12 cellular contexts compared by ENCODE assay signal in the genomic region with DNA sequence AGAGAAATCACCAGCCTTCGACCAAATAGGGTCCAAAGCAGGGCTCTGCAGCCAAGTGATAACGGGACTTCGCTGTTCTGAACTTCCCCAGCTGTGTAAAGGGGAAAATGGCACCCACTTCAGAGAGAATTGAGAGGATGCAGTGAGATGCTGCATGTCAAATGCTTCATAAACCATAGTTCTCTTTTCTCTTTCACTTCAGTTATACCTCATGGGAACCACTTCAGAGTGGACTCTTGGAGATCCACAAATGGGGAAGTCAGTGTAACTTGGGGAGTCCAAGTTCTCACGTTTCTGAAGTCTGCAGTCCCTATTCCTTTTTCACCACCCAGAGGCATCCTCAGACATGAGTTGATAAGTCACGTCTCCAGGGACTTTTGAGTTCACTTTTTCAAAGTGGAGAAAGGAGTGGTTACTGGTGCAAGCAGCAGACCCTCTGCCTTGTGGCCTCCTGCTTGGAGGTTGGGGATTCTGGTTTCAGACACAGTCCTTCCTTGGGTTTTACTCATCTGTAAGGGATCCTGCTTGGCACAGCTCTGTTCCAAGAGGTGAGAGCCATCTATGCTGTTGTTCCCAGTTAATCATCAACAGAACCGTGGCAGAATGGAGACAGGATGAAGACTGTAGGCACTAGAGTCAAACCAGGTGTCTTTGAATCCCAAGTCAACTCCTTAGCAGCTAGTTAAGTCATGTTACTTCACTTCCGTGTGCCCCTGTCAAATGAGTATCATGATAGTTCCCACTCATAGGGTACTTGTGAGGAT.
DNase-seq lines count a peak whose midpoint lies in the region; ATAC-seq, FAIRE-seq and TF ChIP-seq lines count a peak whose summit lies in the region.
"Had no signal": no experiment of that assay in that cellular context is flagged by ENCODE, and none has a peak within 500 bp of the region (broad histone marks: within the 10 kb centered on the region; RNA-seq: fewer than 3 reads in every experiment).

No MANE protein-coding gene starts in this region.

- no peaks in the 10 kb centered on the region for H3K9me3 ChIP-seq in small intestine (ENCODE audit: control insufficient read depth, low read depth)

- H3K4me3 ChIP-seq in small intestine (ENCODE audit: low read depth in 1 of 2, low read length in 2 of 2) (no peak overlapping the region), dorsolateral prefrontal cortex (no peak overlapping the region)

- WGBS in small intestine, 3 donors = 33 to 59% (median 55%) methylated on average over 7 of the region's 7 CpGs

- peak overlapping the region in 1 of 2 donors; percentile 1 for H3K27ac ChIP-seq in small intestine (ENCODE audit: low read depth in 1 of 2, low read length in 1 of 2)
- H3K27ac ChIP-seq in dorsolateral prefrontal cortex = peak overlapping the region in 12 of 59 donors; percentile 5 to 49 (median 16)

- no peaks in the 10 kb centered on the region for H3K27me3 ChIP-seq in small intestine (ENCODE audit: control insufficient read depth in 2 of 2, insufficient read depth in 2 of 2, low read length in 2 of 2)
- H3K27me3 ChIP-seq in dorsolateral prefrontal cortex = no peaks in the 10 kb centered on the region

- peak; percentile 52 for ATAC-seq in GM19035 (IDR thresholded peaks at IDR 0.05; ENCODE audit: unreplicated experiment)
- peak; percentile 60 for ATAC-seq in HG02840 (IDR thresholded peaks at IDR 0.05; ENCODE audit: low FRiP score, unreplicated experiment)

- no peaks in the 10 kb centered on the region for H3K4me1 ChIP-seq in small intestine (ENCODE audit: control insufficient read depth in 2 of 2, insufficient read depth in 1 of 2, low read depth in 1 of 2, low read length in 1 of 2)

- no peak for FAIRE-seq in small intestine (lab: Jason Lieb, UNC)
- FAIRE-seq: endometrium had no signal

- no peak for TF ChIP-seq CTCF in dorsolateral prefrontal cortex (IDR thresholded peaks at IDR 0.05 in 54 of 56, conservative IDR thresholded peaks at IDR 0.05 in 2 of 56; ENCODE audit: low read depth in 1 of 56, partially characterized antibody in 56 of 56)

- intact Hi-C loops in dorsolateral prefrontal cortex (cut with DNase I) = no loop called here

- H3K36me3 ChIP-seq in small intestine (ENCODE audit: control insufficient read depth in 2 of 2, insufficient read depth in 2 of 2, low read length in 2 of 2) = no peaks in the 10 kb centered on the region

- DNase-seq in SKM-1 treated with dmso at 0.1 percent for 144 hours (lab: John Stamatoyannopoulos, UW; ENCODE audit: unreplicated experiment) (peak; percentile 44), small intestine (peak; percentile 47), dorsolateral prefrontal cortex (no peak), NCI-H1436 (lab: John Stamatoyannopoulos, UW) (no peak), NCI-H748 (lab: John Stamatoyannopoulos, UW; ENCODE audit: unreplicated experiment) (no peak)
- DNase-seq: activated naive CD8-positive, alpha-beta T cell treated with anti-CD3 and anti-CD28 coated beads for 36 hours; NCI-H1930; Right ventricle myocardium superior; stimulated activated CD4-positive, alpha-beta T cell treated with anti-CD3 and anti-CD28 coated beads, Interleukin-2, amount 100 ng/mL, for 48 hours had no signal

Comparison
In these comparisons a context has a peak if more than half of its experiments do, and no peak if none do; other contexts are left out.
1. DNase-seq: peak in SKM-1 treated with dmso at 0.1 percent for 144 hours (single experiment) and small intestine (single experiment); none in dorsolateral prefrontal cortex (0 of 10), NCI-H1436 (single experiment) and NCI-H748 (single experiment).